ENCODE assay signal across 31 cellular contexts in genomic region chr5:36826694-36827093, GRCh38.
"Had no signal": no experiment of that assay in that cellular context is flagged by ENCODE, and none has a peak within 500 bp of the region (broad histone marks: within the 10 kb centered on the region; RNA-seq: fewer than 3 reads in every experiment).

No MANE protein-coding gene starts in this region.

- H3K4me3 Mint-ChIP-seq: naive thymus-derived CD8-positive, alpha-beta T cell; natural killer cell treated with Interleukin-12 subunit alpha and Interleukin-12 subunit beta and Interleukin-15 and Interleukin-18, amount 100 ng/mL, for 72 hours; nephron progenitor cell; neural crest cell; stimulated activated memory B cell treated with anti-CD40 and anti-IgM and Interleukin-4, amounts not matched to agents 10 μg/mL and 1 μg/mL and 100 μg/mL, for 72 hours; stimulated activated naive CD8-positive, alpha-beta T cell treated with anti-CD3 and anti-CD28 coated beads, Interleukin-15, amount 100 ng/mL, for 72 hours; type B pancreatic cell had no signal

- DNase-seq: naive thymus-derived CD8-positive, alpha-beta T cell; nephron progenitor cell; nucleus accumbens; pancreas; retina; right cardiac atrium; spleen; stimulated activated CD4-positive, alpha-beta T cell treated with anti-CD3 and anti-CD28 coated beads, Interleukin-12 subunit alpha, Interleukin-12 subunit beta, amount 100 ng/mL, for 4 hours; stimulated activated CD4-positive, alpha-beta T cell treated with anti-CD3 and anti-CD28 coated beads, Interleukin-1b, Interleukin-23, amount 100 ng/mL, for 48 hours; stimulated activated CD4-positive, alpha-beta T cell treated with anti-CD3 and anti-CD28 coated beads, Interleukin-4, amount 100 ng/mL, for 1 hour; stimulated activated CD4-positive, alpha-beta T cell treated with anti-CD3 and anti-CD28 coated beads, Interleukin-4, amount 100 ng/mL, for 4 hours; stimulated activated CD8-positive, alpha-beta memory T cell treated with anti-CD3 and anti-CD28 coated beads, Interleukin-4, amount 100 ng/mL, for 48 hours; stimulated activated naive CD4-positive, alpha-beta T cell; stimulated activated naive CD8-positive, alpha-beta T cell treated with anti-CD3 and anti-CD28 coated beads, Interleukin-15, amount 100 ng/mL, for 72 hours; stimulated activated naive CD8-positive, alpha-beta T cell treated with anti-CD3 and anti-CD28 coated beads, Interleukin-15, Interleukin-2, amounts not matched to agents 100 U/mL and 50 U/mL, for 24 hours; substantia nigra; testis; tibial artery; transverse colon; upper lobe of right lung; uterus had no signal

- H3K4me1 ChIP-seq: pancreas, prostate gland, spleen, suprapubic skin, testis, tibial artery, transverse colon, upper lobe of right lung, uterus had no signal

- ATAC-seq: naive thymus-derived CD8-positive, alpha-beta T cell; natural killer cell treated with Interleukin-12 subunit alpha and Interleukin-12 subunit beta and Interleukin-15 and Interleukin-18, amount 100 ng/mL, for 72 hours; pancreas; right cardiac atrium; sciatic nerve; stimulated activated memory B cell treated with anti-CD40 and anti-IgM and Interleukin-4, amounts not matched to agents 10 μg/mL and 1 μg/mL and 100 μg/mL, for 72 hours; stimulated activated naive CD8-positive, alpha-beta T cell treated with anti-CD3 and anti-CD28 coated beads, Interleukin-15, amount 100 ng/mL, for 72 hours; stimulated activated naive CD8-positive, alpha-beta T cell treated with anti-CD3 and anti-CD28 coated beads, Interleukin-15, Interleukin-2, amounts not matched to agents 100 U/mL and 50 U/mL, for 24 hours; upper lobe of right lung had no signal

- H3K36me3 Mint-ChIP-seq: naive thymus-derived CD8-positive, alpha-beta T cell; stimulated activated memory B cell treated with anti-CD40 and anti-IgM and Interleukin-4, amounts not matched to agents 10 μg/mL and 1 μg/mL and 100 μg/mL, for 72 hours; type B pancreatic cell had no signal

- H3K27ac ChIP-seq: neutrophil, pancreas, prostate gland, skin epidermis, spleen, suprapubic skin, testis, tibial artery, transverse colon, upper lobe of right lung, uterus had no signal

- H3K4me1 Mint-ChIP-seq: naive thymus-derived CD8-positive, alpha-beta T cell; nephron progenitor cell; neural crest cell; stimulated activated memory B cell treated with anti-CD40 and anti-IgM and Interleukin-4, amounts not matched to agents 10 μg/mL and 1 μg/mL and 100 μg/mL, for 72 hours; stimulated activated naive CD8-positive, alpha-beta T cell treated with anti-CD3 and anti-CD28 coated beads, Interleukin-15, amount 100 ng/mL, for 72 hours had no signal

- H3K27me3 ChIP-seq: neutrophil, pancreas, spleen, testis, tibial artery, transverse colon, upper lobe of right lung, uterus had no signal

- H3K4me2 ChIP-seq: smooth muscle cell had no signal

- H3K4me3 ChIP-seq: pancreas, prostate gland, skin epidermis, smooth muscle cell, spleen, suprapubic skin, testis, tibial artery, transverse colon, upper lobe of right lung, uterus had no signal

- H3K9me3 Mint-ChIP-seq: natural killer cell treated with Interleukin-12 subunit alpha and Interleukin-12 subunit beta and Interleukin-15 and Interleukin-18, amount 100 ng/mL, for 72 hours; nephron progenitor cell; stimulated activated naive CD8-positive, alpha-beta T cell treated with anti-CD3 and anti-CD28 coated beads, Interleukin-15, amount 100 ng/mL, for 72 hours; type B pancreatic cell had no signal

- H3K36me3 ChIP-seq: neutrophil, pancreas, prostate gland, spleen, suprapubic skin, tibial artery, transverse colon, upper lobe of right lung, uterus had no signal

- H3K9me3 ChIP-seq: neutrophil, pancreas, prostate gland, spleen, suprapubic skin, testis, tibial artery, transverse colon, upper lobe of right lung, uterus had no signal

- H3K27ac Mint-ChIP-seq: naive thymus-derived CD8-positive, alpha-beta T cell; natural killer cell treated with Interleukin-12 subunit alpha and Interleukin-12 subunit beta and Interleukin-15 and Interleukin-18, amount 100 ng/mL, for 72 hours; nephron progenitor cell; stimulated activated memory B cell treated with anti-CD40 and anti-IgM and Interleukin-4, amounts not matched to agents 10 μg/mL and 1 μg/mL and 100 μg/mL, for 72 hours; stimulated activated naive CD8-positive, alpha-beta T cell treated with anti-CD3 and anti-CD28 coated beads, Interleukin-15, amount 100 ng/mL, for 72 hours; type B pancreatic cell had no signal
